Comparison of ENCODE assay signal across 27 cellular contexts in genomic region chr3:171965088-171965712, GRCh38.
DNase-seq lines count a peak whose midpoint lies in the region; ATAC-seq, FAIRE-seq and TF ChIP-seq lines count a peak whose summit lies in the region.
"Had no signal": no experiment of that assay in that cellular context is flagged by ENCODE, and none has a peak within 500 bp of the region (broad histone marks: within the 10 kb centered on the region; RNA-seq: fewer than 3 reads in every experiment).

No MANE protein-coding gene starts in this region.

- H3K36me3 Mint-ChIP-seq in type B pancreatic cell, result no peaks in the 10 kb centered on the region
- H3K36me3 Mint-ChIP-seq in activated naive CD4-positive, alpha-beta T cell treated with anti-CD3 and anti-CD28 coated beads, Interleukin-2, amount 10 ng/mL, durations not matched to agents 7 days and 5 days, result no peaks in the 10 kb centered on the region
- H3K36me3 Mint-ChIP-seq: CD4-positive, CD25-positive, alpha-beta regulatory T cell; IgD-negative memory B cell had no signal

- H3K4ac ChIP-seq in mesenchymal stem cell (ENCODE audit: low read depth in 1 of 2, low read length in 2 of 2), result no peak overlapping the region

- no peak overlapping the region for H4K8ac ChIP-seq in mesenchymal stem cell (ENCODE audit: low read length)

- H2BK15ac ChIP-seq in mesenchymal stem cell (ENCODE audit: low read depth, poor library complexity, severe bottlenecking), result peak overlapping the region; percentile 87

- POLR2A ChIA-PET in HepG2 (lab: Yijun Ruan, JAX), result interaction anchor here (2.8 to 3.5 kb wide), 3 partner anchors 12 to 155 kb away, joined by 11 to 36 read pairs (median 18); partner anchors contain the start of genes PLD1 and TMEM212

- no peak overlapping the region for H2BK120ac ChIP-seq in mesenchymal stem cell (ENCODE audit: low read depth, low read length)

- H3K27me3 ChIP-seq in HepG2 (ENCODE audit: control insufficient read depth in 1 of 2, insufficient read depth in 2 of 2, low read length in 2 of 2), result no peaks in the 10 kb centered on the region
- H3K27me3 ChIP-seq in right lobe of liver, result no peaks in the 10 kb centered on the region
- H3K27me3 ChIP-seq in mesenchymal stem cell (ENCODE audit: control insufficient read depth in 1 of 2, insufficient read depth in 1 of 2, low read length in 2 of 2), result no peaks in the 10 kb centered on the region
- H3K27me3 ChIP-seq in stomach, result no peaks in the 10 kb centered on the region
- H3K27me3 ChIP-seq: SJCRH30 had no signal

- H3K27ac Mint-ChIP-seq in type B pancreatic cell, result no peak overlapping the region
- H3K27ac Mint-ChIP-seq in activated naive CD4-positive, alpha-beta T cell treated with anti-CD3 and anti-CD28 coated beads, Interleukin-2, amount 10 ng/mL, durations not matched to agents 7 days and 5 days, result no peak overlapping the region
- H3K27ac Mint-ChIP-seq: GM23338, HFFc6, IgD-negative memory B cell had no signal

- DNase-seq in HepG2 (ENCODE audit: low spot score) (peak; percentile 38), right lobe of liver (no peak), amniotic epithelial cell (ENCODE audit: low read depth) (peak; percentile 41), mesenchymal stem cell (no peak), stomach (no peak), type B pancreatic cell (ENCODE audit: extremely low spot score, unreplicated experiment) (no peak)
- DNase-seq in activated naive CD4-positive, alpha-beta T cell treated with anti-CD3 and anti-CD28 coated beads, Interleukin-2, amount 10 ng/mL, durations not matched to agents 7 days and 5 days, result no peak
- DNase-seq in stimulated activated naive CD4-positive, alpha-beta T cell treated with Interleukin-2 at 50 U/mL for 16 hours (lab: John Stamatoyannopoulos, UW), result no peak
- DNase-seq: 8988T; CD4-positive, CD25-positive, alpha-beta regulatory T cell; HFFc6; NCI-H1105 treated with DMSO at 0.1 percent for 48 hours; NCI-H1694; NCI-H2029 treated with DMSO at 0.1 percent for 48 hours; NCI-H446 treated with DMSO at 0.1 percent for 48 hours; NCI-H526; NCI-H82; NK-92 treated with Interleukin-12 subunit alpha and Interleukin-12 subunit beta, amount 100 ng/mL, for 24 hours; PC-3; SJCRH30 had no signal

- peak overlapping the region; percentile 63 for H3K27ac ChIP-seq in HepG2 (ENCODE audit: extremely low read length, insufficient read depth, low read length)
- peak overlapping the region in 1 of 3 donors; percentile 79 for H3K27ac ChIP-seq in right lobe of liver
- H3K27ac ChIP-seq in mesenchymal stem cell (ENCODE audit: low read length, poor library complexity, severe bottlenecking), result no peak overlapping the region
- no peak overlapping the region for H3K27ac ChIP-seq in stomach
- H3K27ac ChIP-seq: SJCRH30 had no signal

- FAIRE-seq in HepG2 (lab: Jason Lieb, UNC), result peak; percentile 36
- FAIRE-seq: D721Med, G401.6 had no signal

- ATAC-seq in HepG2 (peak; percentile 14; the same call in 1 of the 3 replicates), right lobe of liver (no peak)
- ATAC-seq: GM23338, PC-3, Right ventricle myocardium inferior, SK-N-SH treated with all-trans-retinoic acid at 6 μM for 48 hours had no signal

- no peaks in the 10 kb centered on the region for H3K79me1 ChIP-seq in mesenchymal stem cell (replicated peaks; ENCODE audit: low read length, poor library complexity, severe bottlenecking)

- in situ Hi-C loops in HepG2 (cut with HindIII; ENCODE audit: extremely low pct_ligation_motif_present, low pct_unique_long_range_greater_than_20kb), result no loop called here

- TF ChIP-seq POLR2A in HepG2 (IDR thresholded peaks at IDR 0.05; ENCODE audit: insufficient read depth in 1 of 2, low read depth in 2 of 2, low read length in 2 of 2), result no peak
- TF ChIP-seq POLR2A in right lobe of liver (IDR thresholded peaks at IDR 0.05), result no peak
- no peak for TF ChIP-seq POLR2A in stomach (IDR thresholded peaks at IDR 0.05)

- H3K4me2 ChIP-seq in HepG2 (ENCODE audit: low read depth, low read length), result no peak overlapping the region
- no peak overlapping the region for H3K4me2 ChIP-seq in mesenchymal stem cell (ENCODE audit: low read length, poor library complexity, severe bottlenecking)
- H3K4me2 ChIP-seq: GM23338 had no signal

- H3K4me3 ChIP-seq in HepG2 (replicated peaks in 1 of 3; ENCODE audit: insufficient read depth in 1 of 3, low read depth in 2 of 3, low read length in 3 of 3) (no peak overlapping the region), right lobe of liver (no peak overlapping the region), mesenchymal stem cell (ENCODE audit: insufficient read depth in 1 of 2, low read depth in 1 of 2, low read length in 2 of 2) (no peak overlapping the region), stomach (no peak overlapping the region)
- H3K4me3 ChIP-seq: GM23338, HAP-1, SJCRH30 had no signal

- no peak overlapping the region for H2BK5ac ChIP-seq in mesenchymal stem cell (ENCODE audit: low read depth, low read length, poor library complexity, severe bottlenecking)

- peaks cover 10% of the 10 kb centered on the region for H3K9me3 Mint-ChIP-seq in type B pancreatic cell
- no peaks in the 10 kb centered on the region for H3K9me3 Mint-ChIP-seq in activated naive CD4-positive, alpha-beta T cell treated with anti-CD3 and anti-CD28 coated beads, Interleukin-2, amount 10 ng/mL, durations not matched to agents 7 days and 5 days
- H3K9me3 Mint-ChIP-seq: GM23338, HFFc6, IgD-negative memory B cell had no signal

- intact Hi-C loops in HepG2 (cut with micrococcal nuclease; ENCODE audit: unreplicated experiment), result no loop called here
- intact Hi-C loops in right lobe of liver (cut with DNase I), result no loop called here
- intact Hi-C loops in stomach (cut with DNase I; ENCODE audit: low total_unique reads), result no loop called here

- CTCF ChIA-PET in HepG2 (lab: Yijun Ruan, JAX; ENCODE audit: low intra/inter-chr PET ratio, low total read pairs), result no interaction called here
- CTCF ChIA-PET in activated naive CD4-positive, alpha-beta T cell treated with anti-CD3 and anti-CD28 coated beads, Interleukin-2, amount 10 ng/mL, durations not matched to agents 7 days and 5 days (lab: Charles Lee), result no interaction called here

- peak overlapping the region in 1 of 2 experiments; percentile 93 for H2BK12ac ChIP-seq in mesenchymal stem cell (ENCODE audit: low read length in 2 of 2)

- no peak overlapping the region for H3K14ac ChIP-seq in mesenchymal stem cell (ENCODE audit: low read length in 2 of 2)

- H2AK5ac ChIP-seq in mesenchymal stem cell (ENCODE audit: low read length, severe bottlenecking), result peak overlapping the region; percentile 58

- no peak for TF ChIP-seq EP300 in HepG2 (IDR thresholded peaks at IDR 0.05; ENCODE audit: low read depth in 2 of 2, low read length in 2 of 2)
- no peak for TF ChIP-seq EP300 in HepG2 (CRISPR knock-in tag; IDR thresholded peaks at IDR 0.05; ENCODE audit: borderline replicate concordance)
- no peak for TF ChIP-seq EP300 in stomach (IDR thresholded peaks at IDR 0.05)

- H4K91ac ChIP-seq in mesenchymal stem cell (ENCODE audit: low read length), result no peak overlapping the region

- WGBS in HepG2 (ENCODE audit: low lambda C conversion rate), result 75% methylated on average over 6 of the region's 6 CpGs
- 65% methylated on average over 6 of the region's 6 CpGs for WGBS in right lobe of liver (ENCODE audit: insufficient coverage, low coverage, low lambda C conversion rate, missing lambda C conversion rate)
- 92% methylated on average over 4 of the region's 6 CpGs for WGBS in mesenchymal stem cell
- 86 to 94% (median 90%) methylated on average over 6 of the region's 6 CpGs for WGBS in stomach, 5 donors

- H3K9ac ChIP-seq in HepG2 (ENCODE audit: insufficient read depth, low read depth, low read length), result no peak overlapping the region
- H3K9ac ChIP-seq in mesenchymal stem cell (ENCODE audit: low read length), result no peak overlapping the region

- no peaks in the 10 kb centered on the region for H3K79me2 ChIP-seq in HepG2 (ENCODE audit: insufficient read depth, low read length)

- H2AFZ ChIP-seq in HepG2 (ENCODE audit: low read length), result no peak overlapping the region
- H2AFZ ChIP-seq in mesenchymal stem cell (ENCODE audit: low read depth, low read length), result no peak overlapping the region
- H2AFZ ChIP-seq: GM23338 had no signal

- no peaks in the 10 kb centered on the region for H4K20me1 ChIP-seq in HepG2 (ENCODE audit: insufficient read depth, low read length)

- H3K9me3 ChIP-seq in HepG2 (ENCODE audit: low read length) (no peaks in the 10 kb centered on the region), right lobe of liver (no peaks in the 10 kb centered on the region), mesenchymal stem cell (ENCODE audit: control insufficient read depth, low read length) (no peaks in the 10 kb centered on the region), stomach (no peaks in the 10 kb centered on the region)
- H3K9me3 ChIP-seq: HAP-1, SJCRH30 had no signal

- no peaks in the 10 kb centered on the region for H3K27me3 Mint-ChIP-seq in type B pancreatic cell
- H3K27me3 Mint-ChIP-seq in activated naive CD4-positive, alpha-beta T cell treated with anti-CD3 and anti-CD28 coated beads, Interleukin-2, amount 10 ng/mL, durations not matched to agents 7 days and 5 days, result peaks cover 6% of the 10 kb centered on the region

- no TSS peak for BruUV-seq in HepG2 (replicated peaks; lab: Mats Ljungman, UMichigan)

- H3K4me1 Mint-ChIP-seq in type B pancreatic cell (ENCODE audit: unreplicated experiment), result peaks cover 20% of the 10 kb centered on the region
- H3K4me1 Mint-ChIP-seq in activated naive CD4-positive, alpha-beta T cell treated with anti-CD3 and anti-CD28 coated beads, Interleukin-2, amount 10 ng/mL, durations not matched to agents 7 days and 5 days, result peaks cover 6% of the 10 kb centered on the region
- H3K4me1 Mint-ChIP-seq: CD4-positive, CD25-positive, alpha-beta regulatory T cell; IgD-negative memory B cell had no signal

- H3K4me1 ChIP-seq in HepG2 (ENCODE audit: insufficient read depth, low read length) (peaks cover 66% of the 10 kb centered on the region), right lobe of liver (peaks cover 0 to 38% (median 10%) of the 10 kb centered on the region in 4 donors), mesenchymal stem cell (ENCODE audit: control insufficient read depth, insufficient read depth, low read depth, low read length) (peaks cover 4% of the 10 kb centered on the region), stomach (peaks cover 0 to 16% (median 11%) of the 10 kb centered on the region in 4 donors)
- H3K4me1 ChIP-seq: HAP-1 had no signal

- H3K36me3 ChIP-seq in HepG2 (replicated peaks in 1 of 2; ENCODE audit: control insufficient read depth in 1 of 2, insufficient read depth in 2 of 2, low read length in 2 of 2), result no peaks in the 10 kb centered on the region
- H3K36me3 ChIP-seq in right lobe of liver, result no peaks in the 10 kb centered on the region
- H3K36me3 ChIP-seq in mesenchymal stem cell (ENCODE audit: control insufficient read depth in 1 of 2, insufficient read depth in 2 of 2, low read depth in 1 of 2, low read length in 2 of 2), result no peaks in the 10 kb centered on the region
- H3K36me3 ChIP-seq in stomach, result no peaks in the 10 kb centered on the region
- H3K36me3 ChIP-seq: HAP-1, SJCRH30 had no signal

- H3K4me3 Mint-ChIP-seq in type B pancreatic cell, result no peak overlapping the region
- H3K4me3 Mint-ChIP-seq in activated naive CD4-positive, alpha-beta T cell treated with anti-CD3 and anti-CD28 coated beads, Interleukin-2, amount 10 ng/mL, durations not matched to agents 7 days and 5 days, result no peak overlapping the region
- H3K4me3 Mint-ChIP-seq: CD4-positive, CD25-positive, alpha-beta regulatory T cell; GM23338; HFFc6; IgD-negative memory B cell had no signal

- H3K18ac ChIP-seq in mesenchymal stem cell (ENCODE audit: low read depth in 1 of 2, low read length in 2 of 2), result no peak overlapping the region

- TF ChIP-seq CTCF in HepG2 (CRISPR knock-in tag; IDR thresholded peaks at IDR 0.05) (no peak), right lobe of liver (IDR thresholded peaks at IDR 0.05) (no peak), stomach (IDR thresholded peaks at IDR 0.05) (no peak), type B pancreatic cell (conservative IDR thresholded peaks at IDR 0.05) (no peak)

- TF ChIP-seq RAD21 in HepG2 (CRISPR knock-in tag; IDR thresholded peaks at IDR 0.05), result no peak

- H3K23ac ChIP-seq in mesenchymal stem cell (ENCODE audit: low read length in 2 of 2), result no peak overlapping the region

Comparison
In these comparisons a context has a peak if more than half of its experiments do, and no peak if none do; other contexts are left out.
1. DNase-seq: peak in HepG2 (single experiment) and amniotic epithelial cell (single experiment); none in right lobe of liver (0 of 3), mesenchymal stem cell (single experiment), stomach (single experiment), type B pancreatic cell (single experiment), activated naive CD4-positive, alpha-beta T cell treated with anti-CD3 and anti-CD28 coated beads, Interleukin-2, amount 10 ng/mL, durations not matched to agents 7 days and 5 days (single experiment) and stimulated activated naive CD4-positive, alpha-beta T cell treated with Interleukin-2 at 50 U/mL for 16 hours (single experiment).